Comparison of ENCODE assay signal across 9 cellular contexts in genomic region chr5:90434116-90434714, GRCh38. TPM values are rescaled to one million over a fixed set of nuclear protein-coding genes. Genes with fewer than 3 reads are reported as not detected.
A peak's percentile ranks its signal among the peaks of the same experiment; 100 is the strongest.
DNase-seq lines count a peak whose midpoint lies in the region; ATAC-seq and TF ChIP-seq lines count a peak whose summit lies in the region.
"Had no signal": no experiment of that assay in that cellular context is flagged by ENCODE, and none has a peak within 500 bp of the region (broad histone marks: within the 10 kb centered on the region; RNA-seq: fewer than 3 reads in every experiment).

No MANE protein-coding gene starts in this region.

- no peaks in the 10 kb centered on the region for H3K27me3 ChIP-seq in HL-60 (ENCODE audit: insufficient read depth, poor library complexity, severe bottlenecking)
- H3K27me3 ChIP-seq in body of pancreas: no peaks in the 10 kb centered on the region
- no peaks in the 10 kb centered on the region for H3K27me3 ChIP-seq in stomach
- H3K27me3 ChIP-seq: ovary had no signal

- peaks cover 7% of the 10 kb centered on the region for H3K4me1 ChIP-seq in body of pancreas
- peaks cover 0 to 4% (median 0%) of the 10 kb centered on the region in 4 donors for H3K4me1 ChIP-seq in stomach

- no peak for TF ChIP-seq POLR2A in body of pancreas (IDR thresholded peaks at IDR 0.05)
- TF ChIP-seq POLR2A in stomach (IDR thresholded peaks at IDR 0.05): no peak

- no peak for TF ChIP-seq EP300 in stomach (IDR thresholded peaks at IDR 0.05)

- POLR2A ChIA-PET in AG04449 (lab: Yijun Ruan, JAX): no interaction called here

- H3K4me3 ChIP-seq in AG04449 (ENCODE audit: low read depth, low read length): no peak overlapping the region
- no peak overlapping the region for H3K4me3 ChIP-seq in HL-60 (replicated peaks; ENCODE audit: insufficient read depth, low read length)
- H3K4me3 ChIP-seq in body of pancreas: no peak overlapping the region
- H3K4me3 ChIP-seq in stomach: no peak overlapping the region
- H3K4me3 ChIP-seq: ovary had no signal

- intact Hi-C loops in body of pancreas (cut with DNase I) (loop anchor here (10.0 kb wide), 1 partner anchor 101 kb away; no protein-coding TSS in a partner anchor), stomach (cut with DNase I; ENCODE audit: low total_unique reads) (no loop called here)

- CTCF ChIA-PET in AG04449 (lab: Yijun Ruan, JAX): interaction anchor here (0.6 to 2.6 kb wide), 9 partner anchors 13 to 1706 kb away, joined by 3 to 12 read pairs (median 3); no protein-coding TSS in a partner anchor

- WGBS in body of pancreas, 2 donors: 55 to 60% methylated on average over 5 of the region's 5 CpGs
- 60 to 75% (median 66%) methylated on average over 5 of the region's 5 CpGs for WGBS in stomach, 5 donors

- peak; percentile 69 for TF ChIP-seq CTCF in AG04449 (IDR thresholded peaks at IDR 0.05; ENCODE audit: insufficient read depth, low read length, missing control alignments)
- peak; percentile 66 for TF ChIP-seq CTCF in GM12873 (IDR thresholded peaks at IDR 0.05; ENCODE audit: insufficient read depth, low read depth, low read length, missing control alignments)
- peak; percentile 9 for TF ChIP-seq CTCF in HL-60 (IDR thresholded peaks at IDR 0.05; ENCODE audit: insufficient read depth, low read length)
- peak in 6 of 7 experiments; percentile 22 to 57 (median 40) for TF ChIP-seq CTCF in body of pancreas (IDR thresholded peaks at IDR 0.05)
- TF ChIP-seq CTCF in stomach (IDR thresholded peaks at IDR 0.05): peak in 3 of 7 experiments; percentile 12 to 42 (median 35)

- ATAC-seq in body of pancreas: no peak
- ATAC-seq in GM19035 (IDR thresholded peaks at IDR 0.05; ENCODE audit: unreplicated experiment): no peak

- H3K9me3 ChIP-seq in body of pancreas: no peaks in the 10 kb centered on the region
- H3K9me3 ChIP-seq in stomach: no peaks in the 10 kb centered on the region
- H3K9me3 ChIP-seq: ovary had no signal

- H3K27ac ChIP-seq in HL-60 (replicated peaks): no peak overlapping the region
- no peak overlapping the region for H3K27ac ChIP-seq in body of pancreas
- no peak overlapping the region for H3K27ac ChIP-seq in stomach
- H3K27ac ChIP-seq: ovary had no signal

- DNase-seq in AG04449 (ENCODE audit: low read depth, low spot score) (no peak), HL-60 (ENCODE audit: low read depth in 1 of 2, low spot score in 1 of 2) (peak in 1 of 2 experiments; percentile 35), T follicular helper cell (ENCODE audit: low read depth) (peak; percentile 14), body of pancreas (peak; percentile 27 to 65 (median 38)), lung microvascular endothelial cell (ENCODE audit: low read depth in 2 of 2) (peak; percentile 49 to 56), stomach (peak; percentile 33)

- H3K36me3 ChIP-seq in body of pancreas (replicated peaks in 1 of 2; ENCODE audit: insufficient read depth in 1 of 2, low read depth in 2 of 2): no peaks in the 10 kb centered on the region
- no peaks in the 10 kb centered on the region for H3K36me3 ChIP-seq in stomach
- H3K36me3 ChIP-seq: ovary had no signal

RNA-seq across cellular contexts. Expression of gene CETN3, which starts 24.7 kb away (rescaled TPM):
- total RNA-seq in body of pancreas: 10 to 100 TPM in 1 of 2 donors, 1 to 10 TPM in 1; 2.6 to 14.3 TPM
- 3.3 and 5.0 TPM in 2 replicates for total RNA-seq in lung microvascular endothelial cell
- total RNA-seq in stomach: 10 to 100 TPM in 2 of 5 donors, 1 to 10 TPM in 2, not detected in 1; 1.8 to 22.2 (median 8.7) TPM
- polyA plus RNA-seq in stomach: 10 to 100 TPM; 15.8 to 19.9 (median 18.3) TPM

RNA-seq across cellular contexts. Expression of gene MBLAC2, which starts 40.4 kb away (rescaled TPM):
- total RNA-seq in body of pancreas: 10 to 100 TPM in 1 of 2 donors, 1 to 10 TPM in 1; 6.0 to 13.8 TPM
- total RNA-seq in lung microvascular endothelial cell: 3.3 and 4.6 TPM in 2 replicates
- total RNA-seq in stomach: 1 to 10 TPM in 3 of 5 donors, under 1 TPM in 2; under 0.01 to 4.9 (median 3.0) TPM
- polyA plus RNA-seq in stomach: 1 to 10 TPM in 2 of 3 donors, under 1 TPM in 1; 0.87 to 1.9 (median 1.8) TPM

RNA-seq across cellular contexts. Expression of gene POLR3G, which starts 40.4 kb away (rescaled TPM):
- total RNA-seq in body of pancreas: 1 to 10 TPM in 1 of 2 donors, not detected in 1; 1.6 TPM
- total RNA-seq in lung microvascular endothelial cell: 2.4 and 3.7 TPM in 2 replicates
- total RNA-seq in stomach: 1 to 10 TPM in 1 of 5 donors, not detected in 4; 1.1 TPM
- 1 to 10 TPM in 1 of 3 donors, under 1 TPM in 2; 0.31 to 2.4 (median 0.95) TPM for polyA plus RNA-seq in stomach
